17 cellular contexts compared by ENCODE assay signal in genomic region chr2:492178-492577, GRCh38.
DNase-seq lines count a peak whose midpoint lies in the region; FAIRE-seq and TF ChIP-seq lines count a peak whose summit lies in the region.
"Had no signal": no experiment of that assay in that cellular context is flagged by ENCODE, and none has a peak within 500 bp of the region (broad histone marks: within the 10 kb centered on the region; RNA-seq: fewer than 3 reads in every experiment).

No MANE protein-coding gene starts in this region.

- H3K9me3 Mint-ChIP-seq in H9 (peaks cover 2 to 3% of the 10 kb centered on the region in 2 experiments; a peak in 2 of 5 replicates), progenitor cell of endocrine pancreas (ENCODE audit: low read depth) (no peaks in the 10 kb centered on the region)
- H3K9me3 Mint-ChIP-seq in CD4-positive, alpha-beta memory T cell: no peaks in the 10 kb centered on the region
- H3K9me3 Mint-ChIP-seq: CD8-positive, alpha-beta memory T cell; GM23338 had no signal

- H2BK15ac ChIP-seq in H9 (ENCODE audit: low read depth, low read length): no peak overlapping the region
- no peak overlapping the region; the same call in 1 of the 2 replicates for H2BK15ac ChIP-seq in H1 (ENCODE audit: low read length)

- POLR2A ChIA-PET in PC-9 (lab: Charles Lee; ENCODE audit: unreplicated experiment): no interaction called here
- POLR2A ChIA-PET in H1 (lab: Charles Lee; ENCODE audit: partially characterized antibody): no interaction called here
- POLR2A ChIA-PET in CD4-positive, alpha-beta memory T cell (lab: Charles Lee; ENCODE audit: partially characterized antibody): no interaction called here

- no TSS peak for BruUV-seq in PC-9 (replicated peaks; lab: Mats Ljungman, UMichigan)

- H2AFZ ChIP-seq in H9 (ENCODE audit: low read length) (no peak overlapping the region), PC-9 (no peak overlapping the region), H1 (ENCODE audit: low read length) (no peak overlapping the region)
- H2AFZ ChIP-seq: GM23338 had no signal

- H3K79me2 ChIP-seq in H9 (ENCODE audit: insufficient read depth, low read length): no peaks in the 10 kb centered on the region
- no peaks in the 10 kb centered on the region for H3K79me2 ChIP-seq in PC-9 (ENCODE audit: low read depth)
- H3K79me2 ChIP-seq in H1 (ENCODE audit: control insufficient read depth in 1 of 2, insufficient read depth in 2 of 2, low read length in 2 of 2): no peaks in the 10 kb centered on the region

- H3K27ac Mint-ChIP-seq in H9: peak overlapping the region in 1 of 3 experiments; percentile 36; a peak in 1 of 7 replicates
- H3K27ac Mint-ChIP-seq in progenitor cell of endocrine pancreas: peak overlapping the region; percentile 21
- H3K27ac Mint-ChIP-seq in CD4-positive, alpha-beta memory T cell: no peak overlapping the region
- H3K27ac Mint-ChIP-seq: CD14-positive monocyte; CD8-positive, alpha-beta memory T cell; GM23338 had no signal

- H3K18ac ChIP-seq in H9 (ENCODE audit: insufficient read length, low read depth, low read length) (no peak overlapping the region), H1 (ENCODE audit: extremely low read depth, low read length) (no peak overlapping the region)

- H3K4me1 ChIP-seq in H9 (ENCODE audit: insufficient read depth, low read length) (no peaks in the 10 kb centered on the region), PC-9 (replicated peaks; ENCODE audit: insufficient read depth) (no peaks in the 10 kb centered on the region), H1 (replicated peaks in 1 of 4; ENCODE audit: control insufficient read depth in 3 of 4, insufficient read depth in 4 of 4, low read length in 3 of 4) (no peaks in the 10 kb centered on the region)
- H3K4me1 ChIP-seq in CD4-positive, alpha-beta memory T cell (ENCODE audit: insufficient read depth, low read length): no peaks in the 10 kb centered on the region
- H3K4me1 ChIP-seq: Caco-2 had no signal

- no peak overlapping the region for H3K9ac ChIP-seq in H9 (ENCODE audit: extremely low read depth, insufficient read length, low read length)
- no peak overlapping the region for H3K9ac ChIP-seq in H1 (replicated peaks in 1 of 4; ENCODE audit: extremely low read depth in 1 of 4, low read depth in 3 of 4, low read length in 3 of 4)

- no peak overlapping the region for H3K27ac ChIP-seq in H9 (ENCODE audit: insufficient read length, low read depth, low read length)
- no peak overlapping the region for H3K27ac ChIP-seq in PC-9
- no peak overlapping the region for H3K27ac ChIP-seq in H1 (ENCODE audit: low read depth, low read length)
- H3K27ac ChIP-seq in CD4-positive, alpha-beta memory T cell (ENCODE audit: low read depth, low read length): no peak overlapping the region

- H2AK5ac ChIP-seq in H9 (ENCODE audit: insufficient read length, low read length): no peak overlapping the region
- H2AK5ac ChIP-seq in H1 (ENCODE audit: low read depth, low read length): no peak overlapping the region

- H3K14ac ChIP-seq in H9 (ENCODE audit: insufficient read depth, low read length) (peak overlapping the region; percentile 37; the same call in 1 of the 2 replicates), H1 (ENCODE audit: insufficient read length) (no peak overlapping the region)

- H3K9me2 ChIP-seq in PC-9 (ENCODE audit: insufficient read depth): no peaks in the 10 kb centered on the region

- WGBS in H9 (ENCODE audit: extremely low coverage, insufficient read length, low lambda C conversion rate): no CpG with 5 or more reads among the region's 14 CpGs
- 87% methylated on average over 14 of the region's 14 CpGs; no CpG with 5 or more reads in 1 of the 2 experiments for WGBS in H1 (ENCODE audit: extremely low coverage in 1 of 2, insufficient coverage in 1 of 2, insufficient read length in 1 of 2, insufficient replicate concordance in 2 of 2, low coverage in 1 of 2, low lambda C conversion rate in 2 of 2, missing lambda C conversion rate in 1 of 2), 2 experiments

- peaks cover 23% of the 10 kb centered on the region for H3K27me3 Mint-ChIP-seq in H9 (ENCODE audit: low read depth)
- peaks cover 14% of the 10 kb centered on the region for H3K27me3 Mint-ChIP-seq in progenitor cell of endocrine pancreas
- H3K27me3 Mint-ChIP-seq in CD4-positive, alpha-beta memory T cell: peaks cover 3 to 9% of the 10 kb centered on the region in 2 donors

- H3K36me3 ChIP-seq in PC-9 (ENCODE audit: low read depth) (no peaks in the 10 kb centered on the region), H1 (ENCODE audit: control insufficient read depth in 2 of 4, insufficient read depth in 4 of 4, low read length in 3 of 4) (no peaks in the 10 kb centered on the region)
- no peaks in the 10 kb centered on the region for H3K36me3 ChIP-seq in CD4-positive, alpha-beta memory T cell (ENCODE audit: insufficient read depth, low read length)

- H3K36me3 Mint-ChIP-seq in H9 (ENCODE audit: insufficient read depth in 1 of 3, low read depth in 3 of 3): peaks cover 0 to 2% (median 0%) of the 10 kb centered on the region in 3 experiments; a peak in 1 of 7 replicates
- H3K36me3 Mint-ChIP-seq in progenitor cell of endocrine pancreas (ENCODE audit: insufficient read depth): no peaks in the 10 kb centered on the region
- H3K36me3 Mint-ChIP-seq in CD4-positive, alpha-beta memory T cell: no peaks in the 10 kb centered on the region
- H3K36me3 Mint-ChIP-seq: CD14-positive monocyte; CD8-positive, alpha-beta memory T cell had no signal

- H4K8ac ChIP-seq in H9 (replicated peaks; ENCODE audit: insufficient read length, low read depth, low read length) (no peak overlapping the region), H1 (ENCODE audit: extremely low read depth, insufficient read depth, low read length) (peak overlapping the region; percentile 0; the same call in 1 of the 2 replicates)

- no peak overlapping the region for H3K23ac ChIP-seq in H9 (ENCODE audit: insufficient read length, low read depth, low read length)
- no peak overlapping the region for H3K23ac ChIP-seq in H1 (ENCODE audit: insufficient read length)

- H3K4me3 Mint-ChIP-seq in H9 (no peak overlapping the region), progenitor cell of endocrine pancreas (ENCODE audit: low read depth) (no peak overlapping the region)
- H3K4me3 Mint-ChIP-seq in CD4-positive, alpha-beta memory T cell: no peak overlapping the region
- H3K4me3 Mint-ChIP-seq: CD14-positive monocyte; CD8-positive, alpha-beta memory T cell; GM23338 had no signal

- H2BK20ac ChIP-seq in H9 (ENCODE audit: low read depth, low read length, poor library complexity, severe bottlenecking): no peak overlapping the region
- H2BK20ac ChIP-seq in H1 (ENCODE audit: low read length): no peak overlapping the region

- no peaks in the 10 kb centered on the region for H3K27me3 ChIP-seq in H9 (ENCODE audit: insufficient read depth, low read length)
- H3K27me3 ChIP-seq in PC-9 (ENCODE audit: insufficient read depth, low read depth): peaks cover 64% of the 10 kb centered on the region
- H3K27me3 ChIP-seq in H1 (replicated peaks in 1 of 4; ENCODE audit: control insufficient read depth in 3 of 4, extremely low read depth in 1 of 4, insufficient read depth in 3 of 4, low read length in 3 of 4): no peaks in the 10 kb centered on the region
- H3K27me3 ChIP-seq in CD4-positive, alpha-beta memory T cell (ENCODE audit: insufficient read depth, low read length): no peaks in the 10 kb centered on the region

- H4K91ac ChIP-seq in H9 (ENCODE audit: insufficient read length, low read depth, low read length) (no peak overlapping the region), H1 (replicated peaks; ENCODE audit: insufficient read length, low read length) (no peak overlapping the region)

- no peak for TF ChIP-seq EP300 in H1 (IDR thresholded peaks at IDR 0.05; ENCODE audit: borderline replicate concordance in 1 of 2, low read depth in 2 of 2, low read length in 2 of 2)

- H3K56ac ChIP-seq in H9 (ENCODE audit: insufficient read length, low read depth, low read length) (no peak overlapping the region), H1 (replicated peaks; ENCODE audit: insufficient read length, low read depth, low read length) (no peak overlapping the region)

- TF ChIP-seq POLR2A in H1 (IDR thresholded peaks at IDR 0.05; ENCODE audit: control extremely low read depth in 1 of 2, low read depth in 2 of 2, low read length in 2 of 2): no peak

- TF ChIP-seq CTCF in H9 (conservative IDR thresholded peaks at IDR 0.05) (no peak), PC-9 (conservative IDR thresholded peaks at IDR 0.05) (no peak), H1 (IDR thresholded peaks at IDR 0.05; ENCODE audit: control extremely low read depth in 1 of 3, insufficient read depth in 1 of 3, low read depth in 1 of 3, low read length in 3 of 3) (no peak), progenitor cell of endocrine pancreas (IDR thresholded peaks at IDR 0.05; ENCODE audit: unreplicated experiment) (no peak)

- no peaks in the 10 kb centered on the region for H3F3A ChIP-seq in PC-9 (ENCODE audit: insufficient read depth, low read depth)

- H2BK120ac ChIP-seq in H9 (ENCODE audit: low read depth, low read length, poor library complexity, severe bottlenecking): no peak overlapping the region
- H2BK120ac ChIP-seq in H1 (replicated peaks; ENCODE audit: low read depth, low read length): no peak overlapping the region

- TF ChIP-seq RAD21 in H1 (IDR thresholded peaks at IDR 0.05 in 1 of 2, conservative IDR thresholded peaks at IDR 0.05 in 1 of 2; ENCODE audit: low read depth in 2 of 2, low read length in 2 of 2): no peak

- FAIRE-seq in H1 (lab: Jason Lieb, UNC): no peak
- FAIRE-seq: A204.1, GM12892, HepG2 had no signal

- H2BK5ac ChIP-seq in H9 (ENCODE audit: insufficient read length, low read length): no peak overlapping the region
- H2BK5ac ChIP-seq in H1 (ENCODE audit: low read depth, low read length): no peak overlapping the region

- H3T11ph ChIP-seq in H9 (ENCODE audit: low read length): no peak overlapping the region

- H3K9me3 ChIP-seq in H9 (ENCODE audit: control insufficient read depth, low read depth, low read length) (no peaks in the 10 kb centered on the region), PC-9 (ENCODE audit: insufficient read depth, low read depth) (no peaks in the 10 kb centered on the region), H1 (ENCODE audit: insufficient read depth in 2 of 2, low read depth in 1 of 2, low read length in 1 of 2) (no peaks in the 10 kb centered on the region)
- no peaks in the 10 kb centered on the region for H3K9me3 ChIP-seq in CD4-positive, alpha-beta memory T cell (ENCODE audit: control insufficient read depth in 1 of 2, low read length in 2 of 2)
- H3K9me3 ChIP-seq: Caco-2 had no signal

- no peak overlapping the region for H2BK12ac ChIP-seq in H9 (ENCODE audit: insufficient read length, low read depth, low read length)
- no peak overlapping the region for H2BK12ac ChIP-seq in H1 (ENCODE audit: low read depth, low read length)

- H4K20me1 ChIP-seq in H9 (ENCODE audit: control insufficient read depth, insufficient read depth, insufficient read length): no peaks in the 10 kb centered on the region
- H4K20me1 ChIP-seq in PC-9 (ENCODE audit: insufficient read depth): no peaks in the 10 kb centered on the region
- no peaks in the 10 kb centered on the region for H4K20me1 ChIP-seq in H1 (replicated peaks in 1 of 2; ENCODE audit: control insufficient read depth in 1 of 2, insufficient read depth in 2 of 2, low read length in 2 of 2)

- H3K4ac ChIP-seq in H9 (ENCODE audit: low read depth, low read length) (no peak overlapping the region), H1 (replicated peaks; ENCODE audit: insufficient read length, low read depth, low read length) (no peak overlapping the region)

- H3K79me1 ChIP-seq in H9 (ENCODE audit: insufficient read depth, low read depth, low read length, poor library complexity, severe bottlenecking) (no peaks in the 10 kb centered on the region), H1 (ENCODE audit: low read depth, low read length) (no peaks in the 10 kb centered on the region)

- intact Hi-C loops in PC-9 (cut with micrococcal nuclease; ENCODE audit: unreplicated experiment): no loop called here
- intact Hi-C loops in CD4-positive, alpha-beta memory T cell (cut with micrococcal nuclease): no loop called here

- H3K4me3 ChIP-seq in PC-9 (no peak overlapping the region), H1 (ENCODE audit: extremely low read depth in 1 of 4, insufficient read depth in 2 of 4, low read depth in 3 of 4, low read length in 4 of 4) (no peak overlapping the region)
- H3K4me3 ChIP-seq in CD4-positive, alpha-beta memory T cell (ENCODE audit: low read length in 2 of 2): no peak overlapping the region
- H3K4me3 ChIP-seq: GM23338 had no signal

- H3K4me2 ChIP-seq in H9 (ENCODE audit: insufficient read depth, insufficient read length, low read length) (no peak overlapping the region), PC-9 (peak overlapping the region; percentile 41; the same call in 1 of the 2 replicates), H1 (ENCODE audit: insufficient read depth in 1 of 2, low read depth in 2 of 2, low read length in 2 of 2) (no peak overlapping the region)
- H3K4me2 ChIP-seq: GM23338 had no signal

- peaks cover 5 to 8% of the 10 kb centered on the region in 2 experiments; a peak in 3 of 4 replicates for H3K4me1 Mint-ChIP-seq in H9
- peaks cover 4% of the 10 kb centered on the region for H3K4me1 Mint-ChIP-seq in progenitor cell of endocrine pancreas (ENCODE audit: low read depth)
- H3K4me1 Mint-ChIP-seq in CD4-positive, alpha-beta memory T cell: peaks cover 0 to 2% (median 0%) of the 10 kb centered on the region in 4 donors
- H3K4me1 Mint-ChIP-seq: CD14-positive monocyte; CD8-positive, alpha-beta memory T cell had no signal

- H3K23me2 ChIP-seq in H9 (ENCODE audit: insufficient read length, low read depth, low read length, poor library complexity, severe bottlenecking): no peaks in the 10 kb centered on the region
- H3K23me2 ChIP-seq in H1 (ENCODE audit: low read depth, low read length): no peaks in the 10 kb centered on the region

- CTCF ChIA-PET in PC-9 (lab: Charles Lee) (no interaction called here), H1 (lab: Charles Lee; ENCODE audit: partially characterized antibody) (interaction anchor here (1.0 kb wide), 1 partner anchor 50 kb away, joined by 3 read pairs; no protein-coding TSS in a partner anchor)
- CTCF ChIA-PET in CD4-positive, alpha-beta memory T cell (lab: Charles Lee; ENCODE audit: partially characterized antibody): no interaction called here

- no peak for DNase-seq in H9
- DNase-seq in PC-9: no peak
- DNase-seq in H1 (ENCODE audit: low read depth in 1 of 2, low spot score in 2 of 2): peak in 1 of 2 experiments; percentile 32
- no peak for DNase-seq in progenitor cell of endocrine pancreas (ENCODE audit: low spot score, unreplicated experiment)
- no peak for DNase-seq in middle frontal gyrus (ENCODE audit: extremely low spot score, low spot score)
- DNase-seq in AML-193 (lab: John Stamatoyannopoulos, UW): no peak
- DNase-seq in CD4-positive, alpha-beta memory T cell: no peak
- DNase-seq: Caco-2; CD8-positive, alpha-beta memory T cell; DND-41; GDM1; HCEC 1CT had no signal

- H4K5ac ChIP-seq in H9 (ENCODE audit: insufficient read length, low read depth, low read length): no peak overlapping the region
- no peak overlapping the region for H4K5ac ChIP-seq in H1 (ENCODE audit: insufficient read length, low read depth, low read length)
